In the genomic region with DNA sequence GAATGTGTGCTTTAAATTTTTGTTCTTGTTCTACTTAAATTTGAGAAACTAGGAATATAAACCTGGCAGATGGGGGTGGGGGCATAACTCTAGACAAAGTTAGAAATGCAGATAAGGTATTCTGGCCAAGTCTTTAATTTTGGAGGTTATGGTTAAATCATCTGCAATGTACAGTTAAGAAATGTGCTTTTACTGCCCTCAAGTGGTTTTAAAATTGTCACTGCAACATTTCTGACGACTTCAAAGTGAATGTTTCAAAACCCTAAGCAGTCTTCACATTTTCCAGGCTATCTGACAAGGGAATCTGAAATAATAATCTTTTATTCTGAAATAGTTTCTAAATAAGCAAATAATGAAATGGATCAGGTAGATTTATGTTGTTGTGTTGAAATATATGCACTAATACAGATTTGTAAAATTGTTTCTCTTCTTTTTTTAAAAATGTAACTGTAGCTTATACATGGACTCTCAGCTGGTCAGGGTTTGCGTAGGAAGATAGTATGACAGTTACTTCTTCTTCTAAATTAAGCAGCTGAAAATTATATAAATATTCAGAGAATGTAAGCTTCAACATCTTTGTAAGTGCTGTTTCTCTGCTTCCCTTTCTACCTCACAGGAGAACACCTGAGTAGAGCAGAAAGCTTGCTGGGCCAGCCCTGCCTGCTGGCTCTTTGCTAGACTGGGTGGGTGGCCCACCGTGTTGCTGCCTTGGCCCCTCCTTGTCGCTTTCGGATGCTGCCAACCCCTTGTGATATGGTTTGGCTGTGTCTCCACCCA, we compare ENCODE assay signal across 7 cellular contexts. TPM values are rescaled to one million over a fixed set of nuclear protein-coding genes. Genes with fewer than 3 reads are reported as not detected.
DNase-seq lines count a peak whose midpoint lies in the region; ATAC-seq and TF ChIP-seq lines count a peak whose summit lies in the region.

No MANE protein-coding gene starts in this region.

- WGBS in hepatocyte (ENCODE audit: low lambda C conversion rate, missing lambda C conversion rate): 64% methylated on average over 5 of the region's 5 CpGs

- ATAC-seq in HG02610 (IDR thresholded peaks at IDR 0.05; ENCODE audit: unreplicated experiment) (peak; percentile 72), HG03571 (IDR thresholded peaks at IDR 0.05; ENCODE audit: unreplicated experiment) (no peak)
- peak; percentile 52 for ATAC-seq in stimulated activated naive CD8-positive, alpha-beta T cell treated with anti-CD3 and anti-CD28 coated beads, Interleukin-15, amount 100 ng/mL, for 72 hours

- no peak overlapping the region for H3K27ac Mint-ChIP-seq in stimulated activated naive CD8-positive, alpha-beta T cell treated with anti-CD3 and anti-CD28 coated beads, Interleukin-15, amount 100 ng/mL, for 72 hours

- peaks cover 5% of the 10 kb centered on the region for H3K4me1 Mint-ChIP-seq in stimulated activated naive CD8-positive, alpha-beta T cell treated with anti-CD3 and anti-CD28 coated beads, Interleukin-15, amount 100 ng/mL, for 72 hours

- H3K9ac ChIP-seq in adipocyte (ENCODE audit: low read length): no peak overlapping the region

- H3K27me3 Mint-ChIP-seq in stimulated activated naive CD8-positive, alpha-beta T cell treated with anti-CD3 and anti-CD28 coated beads, Interleukin-15, amount 100 ng/mL, for 72 hours: no peaks in the 10 kb centered on the region

- peak; percentile 49 for DNase-seq in GM10266 (ENCODE audit: extremely low spot score)
- DNase-seq in NCI-H2107 treated with DMSO at 0.1 percent for 48 hours (lab: John Stamatoyannopoulos, UW; ENCODE audit: unreplicated experiment): peak; percentile 58
- DNase-seq in adipocyte (ENCODE audit: low read depth): peak; percentile 82
- DNase-seq in hepatocyte (ENCODE audit: low spot score): peak; percentile 53
- DNase-seq in stimulated activated naive CD8-positive, alpha-beta T cell treated with anti-CD3 and anti-CD28 coated beads, Interleukin-15, amount 100 ng/mL, for 72 hours: no peak

- H3K27ac ChIP-seq in hepatocyte: no peak overlapping the region

- no peak overlapping the region for H3K4me3 Mint-ChIP-seq in stimulated activated naive CD8-positive, alpha-beta T cell treated with anti-CD3 and anti-CD28 coated beads, Interleukin-15, amount 100 ng/mL, for 72 hours

- no peaks in the 10 kb centered on the region for H3K27me3 ChIP-seq in adipocyte (replicated peaks; ENCODE audit: control insufficient read depth, insufficient read depth, low read length)
- H3K27me3 ChIP-seq in hepatocyte: no peaks in the 10 kb centered on the region

- H3K4me1 ChIP-seq in adipocyte (ENCODE audit: control insufficient read depth, insufficient read depth, low read length) (peaks cover 6% of the 10 kb centered on the region), hepatocyte (ENCODE audit: insufficient read depth) (no peaks in the 10 kb centered on the region)

- no peaks in the 10 kb centered on the region for H3K9me3 Mint-ChIP-seq in stimulated activated naive CD8-positive, alpha-beta T cell treated with anti-CD3 and anti-CD28 coated beads, Interleukin-15, amount 100 ng/mL, for 72 hours

- H2AFZ ChIP-seq in hepatocyte: no peak overlapping the region

- H3K79me2 ChIP-seq in hepatocyte: no peaks in the 10 kb centered on the region

- no peaks in the 10 kb centered on the region for H3K36me3 ChIP-seq in adipocyte (ENCODE audit: control insufficient read depth, insufficient read depth, low read length, severe bottlenecking)
- no peaks in the 10 kb centered on the region for H3K36me3 ChIP-seq in hepatocyte (replicated peaks; ENCODE audit: insufficient read depth, low read depth)

- H3K9me3 ChIP-seq in adipocyte (ENCODE audit: control insufficient read depth, low read length): peaks cover 5% of the 10 kb centered on the region
- no peaks in the 10 kb centered on the region for H3K9me3 ChIP-seq in hepatocyte (ENCODE audit: low read depth)

- no peaks in the 10 kb centered on the region for H4K20me1 ChIP-seq in hepatocyte (ENCODE audit: insufficient read depth, poor library complexity, severe bottlenecking)

- no peak overlapping the region for H3K4me2 ChIP-seq in hepatocyte

- no peaks in the 10 kb centered on the region for H3K9me2 ChIP-seq in hepatocyte (replicated peaks; ENCODE audit: insufficient read depth)

- TF ChIP-seq CTCF in GM10266 (IDR thresholded peaks at IDR 0.05; ENCODE audit: control insufficient read depth, insufficient read depth, low read depth, missing control alignments) (peak; percentile 58), hepatocyte (IDR thresholded peaks at IDR 0.05; ENCODE audit: poor library complexity) (peak; percentile 69)

- H3K4me3 ChIP-seq in adipocyte (ENCODE audit: low read length) (no peak overlapping the region), hepatocyte (no peak overlapping the region)

RNA-seq across cellular contexts. Expression of gene SUCNR1, which starts 45.0 kb away (rescaled TPM):
- total RNA-seq in hepatocyte: 0.80 and 1.7 TPM in 2 replicates
- polyA plus RNA-seq in hepatocyte: 0.40 and 0.45 TPM in 2 replicates

Comparison
In these comparisons a context has a peak if more than half of its experiments do, and no peak if none do; other contexts are left out.
1. DNase-seq: peak in GM10266 (single experiment), NCI-H2107 treated with DMSO at 0.1 percent for 48 hours (single experiment), adipocyte (single experiment) and hepatocyte (single experiment); none in stimulated activated naive CD8-positive, alpha-beta T cell treated with anti-CD3 and anti-CD28 coated beads, Interleukin-15, amount 100 ng/mL, for 72 hours (0 of 2).